Comparison of ENCODE assay signal across 29 cellular contexts in the genomic region with DNA sequence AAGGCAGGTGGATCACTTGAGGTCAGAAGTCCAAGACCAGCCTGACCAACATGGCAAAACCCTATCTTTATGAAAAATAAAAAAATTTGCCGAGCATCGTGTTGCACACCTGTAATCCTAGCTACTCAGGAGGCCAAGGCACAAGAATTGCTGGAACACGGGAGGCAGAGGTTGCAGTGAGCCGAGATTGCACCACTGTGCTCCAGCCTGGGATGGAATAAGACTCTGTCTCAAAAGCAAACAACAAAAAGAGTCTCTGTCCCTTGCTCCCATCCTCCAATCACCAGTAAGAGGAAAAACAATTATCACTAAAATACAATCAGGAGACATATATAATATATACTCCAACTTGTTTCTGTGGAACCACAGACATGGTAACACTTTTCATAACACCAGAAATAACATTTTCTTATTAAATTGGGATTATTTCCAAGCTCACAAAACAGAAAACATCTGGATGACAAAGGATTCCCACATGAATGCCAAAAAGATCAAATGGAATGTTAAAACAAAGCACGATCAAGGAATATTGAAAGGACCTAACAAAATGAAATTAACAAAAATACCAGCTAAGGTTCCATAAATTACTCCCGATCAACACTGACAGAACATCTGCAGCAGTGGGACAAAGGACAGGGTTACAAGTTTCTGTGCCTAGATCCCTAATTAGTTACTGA. TPM values are rescaled to one million over a fixed set of nuclear protein-coding genes. Genes with fewer than 3 reads are reported as not detected.
DNase-seq lines count a peak whose midpoint lies in the region; ATAC-seq, FAIRE-seq and TF ChIP-seq lines count a peak whose summit lies in the region.
"Had no signal": no experiment of that assay in that cellular context is flagged by ENCODE, and none has a peak within 500 bp of the region (broad histone marks: within the 10 kb centered on the region; RNA-seq: fewer than 3 reads in every experiment).

No MANE protein-coding gene starts in this region.

- no peaks in the 10 kb centered on the region for H3K27me3 Mint-ChIP-seq in CD4-positive, alpha-beta T cell
- H3K27me3 Mint-ChIP-seq: activated CD4-positive, alpha-beta memory T cell treated with anti-CD3 and anti-CD28 coated beads, Interleukin-2, amount 10 ng/mL, durations not matched to agents 7 days and 5 days; activated naive CD8-positive, alpha-beta T cell had no signal

- peaks cover 0 to 11% (median 5%) of the 10 kb centered on the region in 3 donors for H3K9me3 ChIP-seq in tibial artery
- H3K9me3 ChIP-seq in CD4-positive, alpha-beta T cell (ENCODE audit: control insufficient read depth, low read length): peaks cover 5% of the 10 kb centered on the region
- H3K9me3 ChIP-seq: BE2C had no signal

- H3K4me1 Mint-ChIP-seq in CD4-positive, alpha-beta T cell (ENCODE audit: low read depth): peaks cover 9% of the 10 kb centered on the region
- H3K4me1 Mint-ChIP-seq: activated CD4-positive, alpha-beta memory T cell treated with anti-CD3 and anti-CD28 coated beads, Interleukin-2, amount 10 ng/mL, durations not matched to agents 7 days and 5 days had no signal

- DNase-seq in left ventricle myocardium superior: no peak
- DNase-seq in left cardiac atrium: no peak
- peak; percentile 24 for DNase-seq in medulla oblongata (ENCODE audit: extremely low spot score)
- DNase-seq in tibial artery: no peak
- DNase-seq in CD4-positive, alpha-beta T cell: no peak
- DNase-seq in stimulated activated CD4-positive, alpha-beta T cell treated with anti-CD3 and anti-CD28 coated beads, Interleukin-15, amount 100 ng/mL, for 24 hours: no peak
- DNase-seq: 8988T; activated CD4-positive, alpha-beta memory T cell treated with anti-CD3 and anti-CD28 coated beads, Interleukin-2, amount 10 ng/mL, durations not matched to agents 7 days and 5 days; activated CD4-positive, alpha-beta T cell treated with anti-CD3 and anti-CD28 coated beads for 1 hour; BE2C; central memory CD4-positive, alpha-beta T cell; dermis blood vessel endothelial cell; DMS53; GDM1; H7; KBM-7; kidney; mesendoderm; NCI-H1436; NCI-H82; stimulated activated naive CD8-positive, alpha-beta T cell treated with anti-CD3 and anti-CD28 coated beads, Interleukin-15, Interleukin-2, amounts not matched to agents 100 U/mL and 50 U/mL, for 24 hours had no signal

- peaks cover 3% of the 10 kb centered on the region for H3K9me3 Mint-ChIP-seq in CD4-positive, alpha-beta T cell

- H3K27ac Mint-ChIP-seq in CD4-positive, alpha-beta T cell: no peak overlapping the region
- H3K27ac Mint-ChIP-seq: activated CD4-positive, alpha-beta memory T cell treated with anti-CD3 and anti-CD28 coated beads, Interleukin-2, amount 10 ng/mL, durations not matched to agents 7 days and 5 days; activated naive CD8-positive, alpha-beta T cell; T-helper 1 cell treated with Interleukin-12 subunit alpha and Interleukin-12 subunit beta and Interleukin-4 antibody, amounts not matched to agents 30 μg/mL and 1 μg/mL, for 36 hours had no signal

- no peak for TF ChIP-seq CTCF in tibial artery (IDR thresholded peaks at IDR 0.05)
- no peak for TF ChIP-seq CTCF in CD4-positive, alpha-beta T cell (IDR thresholded peaks at IDR 0.05)

- peak; percentile 15 for FAIRE-seq in endometrium (lab: Jason Lieb, UNC)
- FAIRE-seq: kidney, TTC549 had no signal

- peak overlapping the region; percentile 8 to 30 for H3K27ac ChIP-seq in tibial artery
- no peak overlapping the region for H3K27ac ChIP-seq in CD4-positive, alpha-beta T cell (ENCODE audit: low read depth, low read length)
- H3K27ac ChIP-seq: RWPE1, SK-N-MC had no signal

- H3K27me3 ChIP-seq in tibial artery: no peaks in the 10 kb centered on the region
- H3K27me3 ChIP-seq in CD4-positive, alpha-beta T cell (ENCODE audit: control insufficient read depth, insufficient read depth, low read length): no peaks in the 10 kb centered on the region
- H3K27me3 ChIP-seq: BE2C, tibial nerve had no signal

- H3K4me3 Mint-ChIP-seq in CD4-positive, alpha-beta T cell: no peak overlapping the region
- H3K4me3 Mint-ChIP-seq: activated CD4-positive, alpha-beta memory T cell treated with anti-CD3 and anti-CD28 coated beads, Interleukin-2, amount 10 ng/mL, durations not matched to agents 7 days and 5 days; activated naive CD8-positive, alpha-beta T cell; T-helper 1 cell treated with Interleukin-12 subunit alpha and Interleukin-12 subunit beta and Interleukin-4 antibody, amounts not matched to agents 30 μg/mL and 1 μg/mL, for 36 hours had no signal

- no peak overlapping the region for H3K4me3 ChIP-seq in tibial artery
- H3K4me3 ChIP-seq: SK-N-MC, tibial nerve had no signal

- ATAC-seq in left ventricle myocardium superior: peak; percentile 45
- no peak for ATAC-seq in left cardiac atrium
- no peak for ATAC-seq in CD4-positive, alpha-beta T cell (ENCODE audit: poor library complexity)
- ATAC-seq in HG03354 (IDR thresholded peaks at IDR 0.05; ENCODE audit: poor library complexity, severe bottlenecking, unreplicated experiment): no peak
- ATAC-seq: stimulated activated naive CD8-positive, alpha-beta T cell treated with anti-CD3 and anti-CD28 coated beads, Interleukin-15, Interleukin-2, amounts not matched to agents 100 U/mL and 50 U/mL, for 24 hours had no signal

- POLR2A ChIA-PET in CD4-positive, alpha-beta T cell (lab: Charles Lee): interaction anchor here (1.2 kb wide), 1 partner anchor 16 kb away, joined by 4 read pairs; the partner anchor contains the start of gene FCHSD2

- CTCF ChIA-PET in CD4-positive, alpha-beta T cell (lab: Charles Lee): interaction anchor here (1.2 to 1.8 kb wide), 2 partner anchors 11 to 15 kb away, joined by 3 to 4 read pairs; partner anchors contain the start of gene FCHSD2

- H3K36me3 Mint-ChIP-seq in CD4-positive, alpha-beta T cell (ENCODE audit: low read depth): peaks cover 80% of the 10 kb centered on the region

- H3K36me3 ChIP-seq in tibial artery: peaks cover 9 to 24% (median 23%) of the 10 kb centered on the region in 3 donors

- H3K4me1 ChIP-seq in tibial artery: peaks cover 0 to 21% (median 3%) of the 10 kb centered on the region in 4 donors
- H3K4me1 ChIP-seq: BE2C had no signal

- intact Hi-C loops in left ventricle myocardium superior (cut with micrococcal nuclease) (no loop called here), left cardiac atrium (cut with DNase I) (no loop called here), tibial artery (cut with DNase I; ENCODE audit: low total_unique reads) (no loop called here)
- intact Hi-C loops in CD4-positive, alpha-beta T cell (cut with DNase I, micrococcal nuclease): no loop called here

RNA-seq across cellular contexts. Expression of gene FCHSD2, which starts 15.2 kb away (rescaled TPM):
- total RNA-seq in left ventricle myocardium superior: 32.7 TPM
- total RNA-seq in left cardiac atrium: 10 to 100 TPM; 36.0 to 48.0 TPM
- total RNA-seq in CD4-positive, alpha-beta T cell: 10 to 100 TPM; 48.6 to 50.7 TPM
